ENCODE assay signal across 13 cellular contexts in the genomic region with DNA sequence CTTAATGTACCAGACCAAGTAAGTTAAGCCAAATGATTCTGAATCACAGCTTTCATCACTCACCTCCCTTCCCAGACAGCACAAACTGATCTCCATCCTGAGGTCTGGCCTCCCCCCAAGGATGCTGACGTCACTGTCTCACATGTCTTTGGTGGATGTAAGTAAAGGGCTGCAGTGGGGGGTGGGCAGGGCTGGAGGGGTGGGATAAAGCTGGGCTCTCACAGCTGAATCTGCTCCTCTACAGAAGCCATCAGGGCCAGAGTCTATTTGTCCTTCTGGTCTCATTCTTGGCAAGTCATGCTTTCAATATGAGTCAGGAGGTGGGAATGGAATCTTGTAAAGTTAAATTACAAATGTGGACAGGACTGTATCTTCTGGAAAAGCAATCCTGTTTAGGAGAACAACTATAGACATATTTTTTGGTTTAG. TPM values are rescaled to one million over a fixed set of nuclear protein-coding genes. Genes with fewer than 3 reads are reported as not detected.
A peak's percentile ranks its signal among the peaks of the same experiment; 100 is the strongest.
DNase-seq lines count a peak whose midpoint lies in the region; ATAC-seq and TF ChIP-seq lines count a peak whose summit lies in the region.
"Had no signal": no experiment of that assay in that cellular context is flagged by ENCODE, and none has a peak within 500 bp of the region (broad histone marks: within the 10 kb centered on the region; RNA-seq: fewer than 3 reads in every experiment).

No MANE protein-coding gene starts in this region.

- no peaks in the 10 kb centered on the region for H3K27me3 Mint-ChIP-seq in GM23338 (ENCODE audit: insufficient read depth, low read depth, poor library complexity)

- H2BK5ac ChIP-seq in trophoblast cell (ENCODE audit: low read depth, low read length, poor library complexity) = no peak overlapping the region

- WGBS in trophoblast cell (ENCODE audit: extremely low coverage, insufficient coverage, insufficient read length) = no CpG with 5 or more reads among the region's 1 CpG

- TF ChIP-seq CTCF in AG10803 (conservative IDR thresholded peaks at IDR 0.05; ENCODE audit: low read length) (no peak), RWPE2 (IDR thresholded peaks at IDR 0.05; ENCODE audit: poor library complexity, severe bottlenecking) (no peak), fibroblast of pulmonary artery (IDR thresholded peaks at IDR 0.05; ENCODE audit: low read length, missing control alignments) (no peak), GM23338 (conservative IDR thresholded peaks at IDR 0.05; ENCODE audit: low read depth in 2 of 2) (no peak)

- H3K4me2 ChIP-seq in trophoblast cell (ENCODE audit: low read length) = no peak overlapping the region
- H3K4me2 ChIP-seq in GM23338 = no peak overlapping the region
- H3K4me2 ChIP-seq: KMS-11 had no signal

- no peaks in the 10 kb centered on the region for H4K20me1 ChIP-seq in GM23338 (replicated peaks; ENCODE audit: insufficient read depth)

- H2BK12ac ChIP-seq in trophoblast cell (ENCODE audit: low read length) = no peak overlapping the region

- ATAC-seq in RWPE2 (ENCODE audit: low read depth) = peak; percentile 87
- no peak for ATAC-seq in HG03097 (IDR thresholded peaks at IDR 0.05; ENCODE audit: low FRiP score, unreplicated experiment)
- ATAC-seq in GM23338 = no peak

- no peak overlapping the region for H3K14ac ChIP-seq in trophoblast cell (ENCODE audit: low read length)

- H3K9me3 ChIP-seq in RWPE2 (ENCODE audit: severe bottlenecking) (no peaks in the 10 kb centered on the region), trophoblast cell (ENCODE audit: insufficient read depth, low read depth, low read length) (no peaks in the 10 kb centered on the region)
- H3K9me3 ChIP-seq: pancreas had no signal

- H3K4ac ChIP-seq in trophoblast cell (ENCODE audit: low read depth, low read length) = no peak overlapping the region

- H3K27me3 ChIP-seq in RWPE2 (ENCODE audit: insufficient read depth, poor library complexity, severe bottlenecking) (no peaks in the 10 kb centered on the region), trophoblast cell (ENCODE audit: insufficient read depth, low read length) (no peaks in the 10 kb centered on the region), GM23338 (ENCODE audit: insufficient read depth) (no peaks in the 10 kb centered on the region)
- H3K27me3 ChIP-seq: pancreas had no signal

- H3K18ac ChIP-seq in trophoblast cell (ENCODE audit: low read length) = no peak overlapping the region

- H3K9me3 Mint-ChIP-seq in GM23338 = no peaks in the 10 kb centered on the region

- H3K79me1 ChIP-seq in trophoblast cell (ENCODE audit: low read length) = no peaks in the 10 kb centered on the region

- no peak overlapping the region for H3K23ac ChIP-seq in trophoblast cell (ENCODE audit: low read length)

- no peaks in the 10 kb centered on the region for H3K9me2 ChIP-seq in GM23338 (ENCODE audit: insufficient read depth)

- no peaks in the 10 kb centered on the region for H3K4me1 ChIP-seq in RWPE2 (ENCODE audit: insufficient read depth, poor library complexity, severe bottlenecking)
- peaks cover 3 to 10% of the 10 kb centered on the region in 2 experiments for H3K4me1 ChIP-seq in trophoblast cell (ENCODE audit: control insufficient read depth in 1 of 2, insufficient read depth in 2 of 2, low read length in 2 of 2)
- H3K4me1 ChIP-seq in GM23338 (ENCODE audit: insufficient read depth) = no peaks in the 10 kb centered on the region
- H3K4me1 ChIP-seq: pancreas had no signal

- H2AK5ac ChIP-seq in trophoblast cell (ENCODE audit: low read length) = no peak overlapping the region

- H3F3A ChIP-seq in GM23338 (replicated peaks; ENCODE audit: low read depth) = no peaks in the 10 kb centered on the region

- H3K4me3 ChIP-seq in AG10803 (ENCODE audit: low read length) = no peak overlapping the region
- H3K4me3 ChIP-seq in RWPE2 (ENCODE audit: severe bottlenecking) = no peak overlapping the region
- no peak overlapping the region for H3K4me3 ChIP-seq in fibroblast of pulmonary artery (replicated peaks; ENCODE audit: low read depth, low read length)
- H3K4me3 ChIP-seq in trophoblast cell (ENCODE audit: low read depth, low read length) = no peak overlapping the region
- no peak overlapping the region for H3K4me3 ChIP-seq in GM23338
- H3K4me3 ChIP-seq: pancreas had no signal

- no peak overlapping the region for H3K4me3 Mint-ChIP-seq in GM23338

- no peaks in the 10 kb centered on the region for H3K36me3 ChIP-seq in RWPE2 (ENCODE audit: low read depth)
- H3K36me3 ChIP-seq in trophoblast cell (ENCODE audit: control insufficient read depth in 1 of 2, insufficient read depth in 2 of 2, low read length in 2 of 2) = no peaks in the 10 kb centered on the region
- no peaks in the 10 kb centered on the region for H3K36me3 ChIP-seq in GM23338 (ENCODE audit: insufficient read depth)
- H3K36me3 ChIP-seq: pancreas had no signal

- no peak overlapping the region for H4K8ac ChIP-seq in trophoblast cell (ENCODE audit: low read depth, low read length)

- H4K91ac ChIP-seq in trophoblast cell (ENCODE audit: low read depth, low read length) = no peak overlapping the region

- H2BK120ac ChIP-seq in trophoblast cell (ENCODE audit: insufficient read depth, low read length, poor library complexity) = no peak overlapping the region

- no peak overlapping the region for H4K12ac ChIP-seq in trophoblast cell (ENCODE audit: low read depth, low read length)

- no peaks in the 10 kb centered on the region for H3K4me1 Mint-ChIP-seq in GM23338

- H3K79me2 ChIP-seq in trophoblast cell (ENCODE audit: control insufficient read depth, insufficient read depth, low read length, poor library complexity) = no peaks in the 10 kb centered on the region
- no peaks in the 10 kb centered on the region for H3K79me2 ChIP-seq in GM23338 (replicated peaks; ENCODE audit: insufficient read depth)

- no peak overlapping the region for H3K9ac ChIP-seq in trophoblast cell (ENCODE audit: low read length)
- H3K9ac ChIP-seq: KMS-11 had no signal

- H3K36me3 Mint-ChIP-seq in GM23338 (ENCODE audit: low read depth) = no peaks in the 10 kb centered on the region

- DNase-seq in AG10803 (ENCODE audit: low read depth) = peak; percentile 98
- DNase-seq in RWPE2 (ENCODE audit: low spot score) = no peak
- DNase-seq in fibroblast of pulmonary artery (ENCODE audit: low read depth) = peak; percentile 99
- peak in 1 of 2 donors; percentile 67 for DNase-seq in trophoblast cell
- DNase-seq in activated effector memory CD4-positive, alpha-beta T cell treated with Interleukin-2 at 50 U/mL for 16 hours = no peak
- no peak for DNase-seq in NCI-H2029 (lab: John Stamatoyannopoulos, UW)
- DNase-seq in GM23338 (ENCODE audit: low spot score) = no peak
- DNase-seq: activated naive CD4-positive, alpha-beta T cell treated with anti-CD3 and anti-CD28 coated beads, Interleukin-2, amount 50 U/mL, for 16 hours; NCI-H82 had no signal

- peak overlapping the region; percentile 72 for H3K27ac ChIP-seq in RWPE2 (ENCODE audit: poor library complexity, severe bottlenecking)
- peak overlapping the region; percentile 43 for H3K27ac ChIP-seq in trophoblast cell (ENCODE audit: low read depth, low read length)
- no peak overlapping the region for H3K27ac ChIP-seq in GM23338 (ENCODE audit: low read depth)
- H3K27ac ChIP-seq: KMS-11, pancreas, VCaP had no signal

- no peak overlapping the region for H3K27ac Mint-ChIP-seq in GM23338

- H2AFZ ChIP-seq in trophoblast cell (ENCODE audit: insufficient read depth, low read length, poor library complexity) = no peak overlapping the region
- no peak overlapping the region for H2AFZ ChIP-seq in GM23338

RNA-seq across cellular contexts. Expression of gene P4HA3, which starts 32.7 kb away (rescaled TPM):
- polyA plus RNA-seq in trophoblast cell (2013) = 0.59 and 0.61 TPM in 2 replicates
- total RNA-seq in GM23338 (2014; rRNA removed; shearing (Covaris generic)) = 0.12 TPM in 1 of 2 replicates, not detected in the other
- polyA plus RNA-seq in GM23338 (2016; fragmentation: Nextera tagmentation; extraction: Ambion mirVana) = 0.08 TPM in 1 of 2 replicates, not detected in the other

Comparison
In these comparisons a context has a peak if more than half of its experiments do, and no peak if none do; other contexts are left out.
1. DNase-seq: peak in AG10803 (single experiment) and fibroblast of pulmonary artery (single experiment); none in RWPE2 (single experiment), activated effector memory CD4-positive, alpha-beta T cell treated with Interleukin-2 at 50 U/mL for 16 hours (single experiment), NCI-H2029 (single experiment) and GM23338 (single experiment).